In the genomic region with DNA sequence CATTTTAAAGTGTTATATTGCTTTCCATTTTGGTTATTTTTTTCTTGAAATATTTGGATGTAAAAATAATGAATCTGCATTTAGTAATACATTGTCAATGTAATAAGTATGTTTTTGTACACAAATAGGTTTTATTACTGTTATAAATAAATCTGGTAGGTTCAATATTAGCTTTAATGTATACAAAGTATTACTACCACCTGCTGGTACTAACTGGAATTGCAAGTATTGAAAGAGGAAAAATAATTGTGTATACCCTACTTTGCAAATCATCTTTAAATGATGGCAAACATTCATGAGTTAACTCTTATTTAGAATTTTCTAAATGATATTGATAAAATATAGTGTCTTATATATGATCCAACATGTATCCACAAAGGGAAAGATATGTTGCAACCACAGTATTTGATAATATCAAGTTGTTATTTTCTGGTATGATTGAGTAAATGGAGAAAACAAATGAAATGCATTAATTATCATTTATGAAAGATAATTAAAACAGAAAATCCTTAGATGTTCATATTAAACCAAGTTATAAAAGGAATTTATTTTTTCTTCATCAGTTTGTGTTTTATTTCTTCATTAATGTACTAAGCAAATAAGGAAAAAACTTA, we compare ENCODE assay signal across 9 cellular contexts. TPM values are rescaled to one million over a fixed set of nuclear protein-coding genes. Genes with fewer than 3 reads are reported as not detected.
DNase-seq lines count a peak whose midpoint lies in the region; ATAC-seq, FAIRE-seq and TF ChIP-seq lines count a peak whose summit lies in the region.
"Had no signal": no experiment of that assay in that cellular context is flagged by ENCODE, and none has a peak within 500 bp of the region (broad histone marks: within the 10 kb centered on the region; RNA-seq: fewer than 3 reads in every experiment).

No MANE protein-coding gene starts in this region.

- in situ Hi-C loops in Panc1 (cut with HindIII; ENCODE audit: low pct_unique_long_range_greater_than_20kb, low sequenced_read_pairs) (no loop called here), gastrocnemius medialis (cut with MboI; ENCODE audit: low sequenced_read_pairs in 4 of 4) (no loop called here)

- peak; percentile 67 for TF ChIP-seq CTCF in A549 (IDR thresholded peaks at IDR 0.05)
- TF ChIP-seq CTCF in GM12874 (IDR thresholded peaks at IDR 0.05; ENCODE audit: insufficient read depth, low read depth, low read length) = peak; percentile 19; the same call in 1 of the 2 replicates
- TF ChIP-seq CTCF in Panc1 (IDR thresholded peaks at IDR 0.05) = peak; percentile 31; the same call in 1 of the 2 replicates
- TF ChIP-seq CTCF in foreskin keratinocyte (conservative IDR thresholded peaks at IDR 0.05) = peak; percentile 59
- peak in 2 of 5 experiments; percentile 26 to 38 for TF ChIP-seq CTCF in gastrocnemius medialis (IDR thresholded peaks at IDR 0.05 in 4 of 5, conservative IDR thresholded peaks at IDR 0.05 in 1 of 5)

- TF ChIP-seq POLR2A in A549 (IDR thresholded peaks at IDR 0.05; ENCODE audit: low read length) = no peak
- no peak for TF ChIP-seq POLR2A in gastrocnemius medialis (IDR thresholded peaks at IDR 0.05)

- no peak for TF ChIP-seq EP300 in A549 (IDR thresholded peaks at IDR 0.05)

- H3K4me1 ChIP-seq in A549 (no peaks in the 10 kb centered on the region), Panc1 (ENCODE audit: control insufficient read depth, insufficient read depth, low read length) (no peaks in the 10 kb centered on the region), foreskin keratinocyte (no peaks in the 10 kb centered on the region), gastrocnemius medialis (no peaks in the 10 kb centered on the region)

- intact Hi-C loops in Panc1 (cut with micrococcal nuclease; ENCODE audit: unreplicated experiment) = no loop called here
- intact Hi-C loops in gastrocnemius medialis (cut with DNase I; ENCODE audit: low total_unique reads) = no loop called here

- DNase-seq in A549 (ENCODE audit: low read depth in 1 of 2, low spot score in 1 of 2) (peak in 1 of 2 experiments; percentile 36), Panc1 (ENCODE audit: low read depth, low spot score) (no peak), foreskin keratinocyte (peak in 1 of 2 donors; percentile 18), gastrocnemius medialis (no peak)
- no peak for DNase-seq in stimulated activated CD4-positive, alpha-beta T cell treated with anti-CD3 and anti-CD28 coated beads, Interleukin-12 subunit alpha, Interleukin-12 subunit beta, amount 100 ng/mL, for 4 hours

- TF ChIP-seq RAD21 in A549 (conservative IDR thresholded peaks at IDR 0.05 in 1 of 2, IDR thresholded peaks at IDR 0.05 in 1 of 2) = peak; percentile 66 to 76

- H3K36me3 ChIP-seq in Panc1 (ENCODE audit: control insufficient read depth, insufficient read depth, low read length) (no peaks in the 10 kb centered on the region), gastrocnemius medialis (no peaks in the 10 kb centered on the region)

- no peaks in the 10 kb centered on the region for H3K9me3 ChIP-seq in A549
- H3K9me3 ChIP-seq in Panc1 (ENCODE audit: control insufficient read depth, insufficient read depth, low read depth, low read length) = no peaks in the 10 kb centered on the region
- H3K9me3 ChIP-seq in gastrocnemius medialis = no peaks in the 10 kb centered on the region

- peak in 1 of 2 experiments; percentile 68; a peak in 2 of 6 replicates for ATAC-seq in A549
- no peak for ATAC-seq in Panc1
- no peak for ATAC-seq in foreskin keratinocyte
- ATAC-seq in HG02840 (IDR thresholded peaks at IDR 0.05; ENCODE audit: low FRiP score, unreplicated experiment) = no peak
- no peak for ATAC-seq in gastrocnemius medialis
- ATAC-seq in HG02642 (IDR thresholded peaks at IDR 0.05; ENCODE audit: poor library complexity, unreplicated experiment) = no peak

- CTCF ChIA-PET in A549 (lab: Yijun Ruan, JAX) (interaction anchor here (0.6 to 1.7 kb wide), 3 partner anchors 11 to 45 kb away, joined by 3 to 4 read pairs (median 3); no protein-coding TSS in a partner anchor), Panc1 (lab: Charles Lee) (no interaction called here)

- peak; percentile 100 for FAIRE-seq in A549 (lab: Jason Lieb, UNC)

- H3K4me3 ChIP-seq in A549 (no peak overlapping the region), Panc1 (ENCODE audit: low read depth in 2 of 2, low read length in 2 of 2) (no peak overlapping the region), gastrocnemius medialis (no peak overlapping the region)

- POLR2A ChIA-PET in A549 (lab: Yijun Ruan, JAX) (no interaction called here), Panc1 (lab: Charles Lee) (no interaction called here)

- H3K27me3 ChIP-seq in Panc1 (ENCODE audit: control insufficient read depth, insufficient read depth, low read length) (no peaks in the 10 kb centered on the region), foreskin keratinocyte (no peaks in the 10 kb centered on the region), gastrocnemius medialis (no peaks in the 10 kb centered on the region)

- BruUV-seq in Panc1 (replicated peaks; lab: Mats Ljungman, UMichigan) = no TSS peak

- H3K27ac ChIP-seq in A549 (no peak overlapping the region), Panc1 (ENCODE audit: low read length) (no peak overlapping the region), foreskin keratinocyte (no peak overlapping the region), gastrocnemius medialis (no peak overlapping the region)

- H3K4me2 ChIP-seq in A549 = no peak overlapping the region

TF ChIP-seq in A549, 52 proteins besides CTCF, POLR2A, EP300 and RAD21:
- no peak for TF ChIP-seq CHD4 (IDR thresholded peaks at IDR 0.05; ENCODE audit: borderline replicate concordance)
- peak; percentile 62 for TF ChIP-seq SMC3 (IDR thresholded peaks at IDR 0.05)

RNA-seq across cellular contexts. Expression of gene OR4K2, which starts 3.2 kb away (rescaled TPM):
- polyA plus RNA-seq in A549 (2011; rRNA removed) (not detected in 2 replicates), A549 (2017; fragmentation: RNase III; extraction: RNeasy Plus Mini Kit Qiagen cat#74134 plus additional on column Dnase treatment) (not detected in 3 replicates), foreskin keratinocyte (not detected in 2 replicates)
- not detected in 2 replicates for polyA plus RNA-seq in A549 (2012; cell fraction: cytosol; rRNA removed)
- polyA plus RNA-seq in A549 (2012; cell fraction: nucleus; rRNA removed) = not detected in 2 replicates
- not detected in 2 replicates for polyA minus RNA-seq in A549 (2011; rRNA and poly(A)+ RNA removed)
- total RNA-seq in Panc1 (2021; ENCODE audit: unreplicated experiment) (not detected), foreskin keratinocyte (not detected in 2 replicates), gastrocnemius medialis (not detected)
- not detected for polyA plus RNA-seq in Panc1 (2012; ENCODE audit: insufficient read length)
- total RNA-seq: dermis microvascular lymphatic vessel endothelial cell had no signal

RNA-seq across cellular contexts. Expression of gene OR4K5, which starts 42.3 kb away (rescaled TPM):
- not detected in 2 replicates for polyA plus RNA-seq in A549 (2011; rRNA removed)
- polyA plus RNA-seq in A549 (2012; cell fraction: cytosol; rRNA removed) = not detected in 2 replicates
- not detected in 2 replicates for polyA plus RNA-seq in A549 (2012; cell fraction: nucleus; rRNA removed)
- not detected in 3 replicates for polyA plus RNA-seq in A549 (2017; fragmentation: RNase III; extraction: RNeasy Plus Mini Kit Qiagen cat#74134 plus additional on column Dnase treatment)
- polyA minus RNA-seq in A549 (2011; rRNA and poly(A)+ RNA removed) = not detected in 2 replicates
- not detected for total RNA-seq in Panc1 (2021; ENCODE audit: unreplicated experiment)
- polyA plus RNA-seq in Panc1 (2012; ENCODE audit: insufficient read length) = not detected
- total RNA-seq in foreskin keratinocyte = not detected in 2 replicates
- polyA plus RNA-seq in foreskin keratinocyte = not detected in 2 replicates
- not detected for total RNA-seq in gastrocnemius medialis
- total RNA-seq: dermis microvascular lymphatic vessel endothelial cell had no signal

RNA-seq across cellular contexts. Expression of gene OR4K1, which starts 52.6 kb away (rescaled TPM):
- polyA plus RNA-seq in A549 (2011; rRNA removed) (not detected in 2 replicates), A549 (2017; fragmentation: RNase III; extraction: RNeasy Plus Mini Kit Qiagen cat#74134 plus additional on column Dnase treatment) (not detected in 3 replicates), foreskin keratinocyte (not detected in 2 replicates)
- not detected in 2 replicates for polyA plus RNA-seq in A549 (2012; cell fraction: cytosol; rRNA removed)
- not detected in 2 replicates for polyA plus RNA-seq in A549 (2012; cell fraction: nucleus; rRNA removed)
- not detected in 2 replicates for polyA minus RNA-seq in A549 (2011; rRNA and poly(A)+ RNA removed)
- total RNA-seq in Panc1 (2021; ENCODE audit: unreplicated experiment) (not detected), foreskin keratinocyte (not detected in 2 replicates), gastrocnemius medialis (not detected)
- not detected for polyA plus RNA-seq in Panc1 (2012; ENCODE audit: insufficient read length)
- total RNA-seq: dermis microvascular lymphatic vessel endothelial cell had no signal
